ENCODE assay signal across 1 cellular context in genomic region chr20:48398506-48399449, GRCh38.
TF ChIP-seq lines count a peak whose summit lies in the region.

No MANE protein-coding gene starts in this region.

TF ChIP-seq in HepG2, 621 proteins besides CTCF, POLR2A, EP300 and RAD21 (continued from another document and continues in another):
- TF ChIP-seq ZBTB7B (CRISPR knock-in tag; IDR thresholded peaks at IDR 0.05) (no peak; the same call in none of the 2 replicates), ISL2 (CRISPR knock-in tag; IDR thresholded peaks at IDR 0.05) (peak; percentile 70), MAX (IDR thresholded peaks at IDR 0.05) (peak; percentile 72), ZNF343 (CRISPR knock-in tag; IDR thresholded peaks at IDR 0.05) (no peak), MLLT10 (CRISPR knock-in tag; IDR thresholded peaks at IDR 0.05) (no peak), ZNF335 (CRISPR knock-in tag; IDR thresholded peaks at IDR 0.05) (no peak), ZNF235 (CRISPR knock-in tag; IDR thresholded peaks at IDR 0.05; ENCODE audit: borderline replicate concordance) (no peak), AHDC1 (CRISPR knock-in tag; IDR thresholded peaks at IDR 0.05; ENCODE audit: borderline replicate concordance) (0 out of 2 replicates have a peak, but pooled peaks have one; percentile 40), SMYD3 (CRISPR knock-in tag; IDR thresholded peaks at IDR 0.05) (no peak), E2F1 (CRISPR knock-in tag; IDR thresholded peaks at IDR 0.05) (peak; percentile 49; the same call in 1 of the 2 replicates), ZKSCAN5 (CRISPR knock-in tag; IDR thresholded peaks at IDR 0.05) (no peak), NFIC (IDR thresholded peaks at IDR 0.05; ENCODE audit: low read length) (0 out of 2 replicates have a peak, but pooled peaks have one; percentile 38), E2F2 (CRISPR knock-in tag; IDR thresholded peaks at IDR 0.05; ENCODE audit: borderline replicate concordance) (0 out of 2 replicates have a peak, but pooled peaks have one; percentile 18), ZNF354B (CRISPR knock-in tag; IDR thresholded peaks at IDR 0.05) (no peak), POGZ (CRISPR knock-in tag; IDR thresholded peaks at IDR 0.05) (no peak), SOX13 (IDR thresholded peaks at IDR 0.05) (no peak), SOX13 (CRISPR knock-in tag; conservative IDR thresholded peaks at IDR 0.05 in 1 of 2, IDR thresholded peaks at IDR 0.05 in 1 of 2) (peak in 1 of 2 experiments; percentile 74; a peak in 2 of 4 replicates), KDM4B (CRISPR knock-in tag; IDR thresholded peaks at IDR 0.05) (no peak), ZFP36L1 (CRISPR knock-in tag; IDR thresholded peaks at IDR 0.05) (no peak), ZNF615 (CRISPR knock-in tag; IDR thresholded peaks at IDR 0.05; ENCODE audit: borderline replicate concordance) (no peak), FOXP4 (CRISPR knock-in tag; IDR thresholded peaks at IDR 0.05) (peak; percentile 76), NFKB2 (CRISPR knock-in tag; IDR thresholded peaks at IDR 0.05; ENCODE audit: borderline replicate concordance) (peak; percentile 62; the same call in 1 of the 2 replicates), ZNF761 (CRISPR knock-in tag; conservative IDR thresholded peaks at IDR 0.05) (no peak), NR2C2 (CRISPR knock-in tag; IDR thresholded peaks at IDR 0.05; ENCODE audit: borderline replicate concordance) (peak; percentile 53; the same call in 1 of the 2 replicates), RNF2 (conservative IDR thresholded peaks at IDR 0.05; ENCODE audit: low read depth) (no peak), ZNF552 (CRISPR knock-in tag; IDR thresholded peaks at IDR 0.05; ENCODE audit: borderline replicate concordance) (no peak), CC2D1A (CRISPR knock-in tag; IDR thresholded peaks at IDR 0.05) (no peak), ZNF510 (CRISPR knock-in tag; IDR thresholded peaks at IDR 0.05; ENCODE audit: low read depth) (no peak), GATA4 (IDR thresholded peaks at IDR 0.05; ENCODE audit: borderline replicate concordance, low read depth) (no peak), STAG1 (CRISPR knock-in tag; IDR thresholded peaks at IDR 0.05) (peak; percentile 22; the same call in 1 of the 2 replicates), MEIS1 (CRISPR knock-in tag; IDR thresholded peaks at IDR 0.05; ENCODE audit: borderline replicate concordance) (no peak), ZNF577 (CRISPR knock-in tag; IDR thresholded peaks at IDR 0.05; ENCODE audit: borderline replicate concordance, low read depth) (no peak), ZNF639 (CRISPR knock-in tag; conservative IDR thresholded peaks at IDR 0.05) (no peak), PCBP2 (optimal IDR thresholded peaks at IDR 0.05; ENCODE audit: low read depth, low read length, poor library complexity, severe bottlenecking) (no peak)
- TF ChIP-seq, protein P1, sequence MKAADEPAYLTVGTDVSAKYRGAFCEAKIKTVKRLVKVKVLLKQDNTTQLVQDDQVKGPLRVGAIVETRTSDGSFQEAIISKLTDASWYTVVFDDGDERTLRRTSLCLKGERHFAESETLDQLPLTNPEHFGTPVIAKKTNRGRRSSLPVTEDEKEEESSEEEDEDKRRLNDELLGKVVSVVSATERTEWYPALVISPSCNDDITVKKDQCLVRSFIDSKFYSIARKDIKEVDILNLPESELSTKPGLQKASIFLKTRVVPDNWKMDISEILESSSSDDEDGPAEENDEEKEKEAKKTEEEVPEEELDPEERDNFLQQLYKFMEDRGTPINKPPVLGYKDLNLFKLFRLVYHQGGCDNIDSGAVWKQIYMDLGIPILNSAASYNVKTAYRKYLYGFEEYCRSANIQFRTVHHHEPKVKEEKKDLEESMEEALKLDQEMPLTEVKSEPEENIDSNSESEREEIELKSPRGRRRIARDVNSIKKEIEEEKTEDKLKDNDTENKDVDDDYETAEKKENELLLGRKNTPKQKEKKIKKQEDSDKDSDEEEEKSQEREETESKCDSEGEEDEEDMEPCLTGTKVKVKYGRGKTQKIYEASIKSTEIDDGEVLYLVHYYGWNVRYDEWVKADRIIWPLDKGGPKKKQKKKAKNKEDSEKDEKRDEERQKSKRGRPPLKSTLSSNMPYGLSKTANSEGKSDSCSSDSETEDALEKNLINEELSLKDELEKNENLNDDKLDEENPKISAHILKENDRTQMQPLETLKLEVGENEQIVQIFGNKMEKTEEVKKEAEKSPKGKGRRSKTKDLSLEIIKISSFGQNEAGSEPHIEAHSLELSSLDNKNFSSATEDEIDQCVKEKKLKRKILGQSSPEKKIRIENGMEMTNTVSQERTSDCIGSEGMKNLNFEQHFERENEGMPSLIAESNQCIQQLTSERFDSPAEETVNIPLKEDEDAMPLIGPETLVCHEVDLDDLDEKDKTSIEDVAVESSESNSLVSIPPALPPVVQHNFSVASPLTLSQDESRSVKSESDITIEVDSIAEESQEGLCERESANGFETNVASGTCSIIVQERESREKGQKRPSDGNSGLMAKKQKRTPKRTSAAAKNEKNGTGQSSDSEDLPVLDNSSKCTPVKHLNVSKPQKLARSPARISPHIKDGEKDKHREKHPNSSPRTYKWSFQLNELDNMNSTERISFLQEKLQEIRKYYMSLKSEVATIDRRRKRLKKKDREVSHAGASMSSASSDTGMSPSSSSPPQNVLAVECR (CRISPR knock-in tag; IDR thresholded peaks at IDR 0.05; ENCODE audit: borderline replicate concordance), result peak; percentile 51; the same call in 1 of the 2 replicates
- TF ChIP-seq, protein P2, sequence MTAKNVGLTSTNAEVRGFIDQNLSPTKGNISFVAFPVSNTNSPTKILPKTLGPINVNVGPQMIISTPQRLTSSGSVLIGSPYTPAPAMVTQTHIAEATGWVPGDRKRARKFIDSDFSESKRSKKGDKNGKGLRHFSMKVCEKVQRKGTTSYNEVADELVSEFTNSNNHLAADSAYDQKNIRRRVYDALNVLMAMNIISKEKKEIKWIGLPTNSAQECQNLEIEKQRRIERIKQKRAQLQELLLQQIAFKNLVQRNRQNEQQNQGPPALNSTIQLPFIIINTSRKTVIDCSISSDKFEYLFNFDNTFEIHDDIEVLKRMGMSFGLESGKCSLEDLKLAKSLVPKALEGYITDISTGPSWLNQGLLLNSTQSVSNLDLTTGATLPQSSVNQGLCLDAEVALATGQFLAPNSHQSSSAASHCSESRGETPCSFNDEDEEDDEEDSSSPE (CRISPR knock-in tag; IDR thresholded peaks at IDR 0.05), result no peak; the same call in 1 of the 2 replicates
- TF ChIP-seq, protein P3, sequence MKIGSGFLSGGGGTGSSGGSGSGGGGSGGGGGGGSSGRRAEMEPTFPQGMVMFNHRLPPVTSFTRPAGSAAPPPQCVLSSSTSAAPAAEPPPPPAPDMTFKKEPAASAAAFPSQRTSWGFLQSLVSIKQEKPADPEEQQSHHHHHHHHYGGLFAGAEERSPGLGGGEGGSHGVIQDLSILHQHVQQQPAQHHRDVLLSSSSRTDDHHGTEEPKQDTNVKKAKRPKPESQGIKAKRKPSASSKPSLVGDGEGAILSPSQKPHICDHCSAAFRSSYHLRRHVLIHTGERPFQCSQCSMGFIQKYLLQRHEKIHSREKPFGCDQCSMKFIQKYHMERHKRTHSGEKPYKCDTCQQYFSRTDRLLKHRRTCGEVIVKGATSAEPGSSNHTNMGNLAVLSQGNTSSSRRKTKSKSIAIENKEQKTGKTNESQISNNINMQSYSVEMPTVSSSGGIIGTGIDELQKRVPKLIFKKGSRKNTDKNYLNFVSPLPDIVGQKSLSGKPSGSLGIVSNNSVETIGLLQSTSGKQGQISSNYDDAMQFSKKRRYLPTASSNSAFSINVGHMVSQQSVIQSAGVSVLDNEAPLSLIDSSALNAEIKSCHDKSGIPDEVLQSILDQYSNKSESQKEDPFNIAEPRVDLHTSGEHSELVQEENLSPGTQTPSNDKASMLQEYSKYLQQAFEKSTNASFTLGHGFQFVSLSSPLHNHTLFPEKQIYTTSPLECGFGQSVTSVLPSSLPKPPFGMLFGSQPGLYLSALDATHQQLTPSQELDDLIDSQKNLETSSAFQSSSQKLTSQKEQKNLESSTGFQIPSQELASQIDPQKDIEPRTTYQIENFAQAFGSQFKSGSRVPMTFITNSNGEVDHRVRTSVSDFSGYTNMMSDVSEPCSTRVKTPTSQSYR (CRISPR knock-in tag; IDR thresholded peaks at IDR 0.05; ENCODE audit: borderline replicate concordance), result no peak
- TF ChIP-seq, protein P4, sequence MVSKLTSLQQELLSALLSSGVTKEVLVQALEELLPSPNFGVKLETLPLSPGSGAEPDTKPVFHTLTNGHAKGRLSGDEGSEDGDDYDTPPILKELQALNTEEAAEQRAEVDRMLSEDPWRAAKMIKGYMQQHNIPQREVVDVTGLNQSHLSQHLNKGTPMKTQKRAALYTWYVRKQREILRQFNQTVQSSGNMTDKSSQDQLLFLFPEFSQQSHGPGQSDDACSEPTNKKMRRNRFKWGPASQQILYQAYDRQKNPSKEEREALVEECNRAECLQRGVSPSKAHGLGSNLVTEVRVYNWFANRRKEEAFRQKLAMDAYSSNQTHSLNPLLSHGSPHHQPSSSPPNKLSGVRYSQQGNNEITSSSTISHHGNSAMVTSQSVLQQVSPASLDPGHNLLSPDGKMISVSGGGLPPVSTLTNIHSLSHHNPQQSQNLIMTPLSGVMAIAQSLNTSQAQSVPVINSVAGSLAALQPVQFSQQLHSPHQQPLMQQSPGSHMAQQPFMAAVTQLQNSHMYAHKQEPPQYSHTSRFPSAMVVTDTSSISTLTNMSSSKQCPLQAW (CRISPR knock-in tag; IDR thresholded peaks at IDR 0.05), result no peak
